In genomic region chr13:102907886-102908515, GRCh38 we compare ENCODE assay signal across 30 cellular contexts.
DNase-seq lines count a peak whose midpoint lies in the region; ATAC-seq and TF ChIP-seq lines count a peak whose summit lies in the region.
"Had no signal": no experiment of that assay in that cellular context is flagged by ENCODE, and none has a peak within 500 bp of the region (broad histone marks: within the 10 kb centered on the region; RNA-seq: fewer than 3 reads in every experiment).

No MANE protein-coding gene starts in this region.

- TF ChIP-seq CTCF in RWPE1 (conservative IDR thresholded peaks at IDR 0.05; ENCODE audit: low read depth): no peak

- H3K27me3 Mint-ChIP-seq in activated T-helper 1 cell treated with anti-CD3 and anti-CD28 coated beads, Interleukin-12 subunit alpha, Interleukin-12 subunit beta, Interleukin-2, Interleukin-4 antibody, amounts not matched to agents 30 ng/mL and 10 ng/mL and 1 ng/mL, durations not matched to agents 14 hours and 24 hours and 36 hours (ENCODE audit: insufficient read depth): peaks cover 8% of the 10 kb centered on the region

- H3K4me1 Mint-ChIP-seq in activated T-helper 1 cell treated with anti-CD3 and anti-CD28 coated beads, Interleukin-12 subunit alpha, Interleukin-12 subunit beta, Interleukin-2, Interleukin-4 antibody, amounts not matched to agents 30 ng/mL and 10 ng/mL and 1 ng/mL, durations not matched to agents 14 hours and 24 hours and 36 hours (ENCODE audit: low read depth): no peaks in the 10 kb centered on the region
- H3K4me1 Mint-ChIP-seq: activated naive CD4-positive, alpha-beta T cell treated with anti-CD3 and anti-CD28 coated beads, Interleukin-2, amount 50 U/mL, for 24 hours; T-cell had no signal

- H3K4me3 Mint-ChIP-seq in activated T-helper 1 cell treated with anti-CD3 and anti-CD28 coated beads, Interleukin-12 subunit alpha, Interleukin-12 subunit beta, Interleukin-2, Interleukin-4 antibody, amounts not matched to agents 30 ng/mL and 10 ng/mL and 1 ng/mL, durations not matched to agents 14 hours and 24 hours and 36 hours: no peak overlapping the region
- H3K4me3 Mint-ChIP-seq: activated naive CD4-positive, alpha-beta T cell treated with anti-CD3 and anti-CD28 coated beads, Interleukin-2, amount 50 U/mL, for 24 hours; GM23338; T-cell had no signal

- intact Hi-C loops in activated T-helper 1 cell treated with anti-CD3 and anti-CD28 coated beads, Interleukin-12 subunit alpha, Interleukin-12 subunit beta, Interleukin-2, Interleukin-4 antibody, amounts not matched to agents 30 ng/mL and 10 ng/mL and 1 ng/mL, durations not matched to agents 14 hours and 24 hours and 36 hours (cut with micrococcal nuclease): no loop called here

- POLR2A ChIA-PET in RWPE1 (lab: Yijun Ruan, JAX; ENCODE audit: low non-redundant PET): no interaction called here

- H3K27ac ChIP-seq in RWPE1: no peak overlapping the region
- H3K27ac ChIP-seq: cardiac muscle cell, colonic mucosa, heart left ventricle, SJSA1 had no signal

- no peaks in the 10 kb centered on the region for H3K9me3 Mint-ChIP-seq in activated T-helper 1 cell treated with anti-CD3 and anti-CD28 coated beads, Interleukin-12 subunit alpha, Interleukin-12 subunit beta, Interleukin-2, Interleukin-4 antibody, amounts not matched to agents 30 ng/mL and 10 ng/mL and 1 ng/mL, durations not matched to agents 14 hours and 24 hours and 36 hours
- H3K9me3 Mint-ChIP-seq: activated naive CD4-positive, alpha-beta T cell treated with anti-CD3 and anti-CD28 coated beads, Interleukin-2, amount 50 U/mL, for 24 hours; GM23338; T-cell had no signal

- no peaks in the 10 kb centered on the region for H3K36me3 Mint-ChIP-seq in activated T-helper 1 cell treated with anti-CD3 and anti-CD28 coated beads, Interleukin-12 subunit alpha, Interleukin-12 subunit beta, Interleukin-2, Interleukin-4 antibody, amounts not matched to agents 30 ng/mL and 10 ng/mL and 1 ng/mL, durations not matched to agents 14 hours and 24 hours and 36 hours (ENCODE audit: low read depth)
- H3K36me3 Mint-ChIP-seq: activated naive CD4-positive, alpha-beta T cell treated with anti-CD3 and anti-CD28 coated beads, Interleukin-2, amount 50 U/mL, for 24 hours; T-cell had no signal

- H3K27ac Mint-ChIP-seq in activated T-helper 1 cell treated with anti-CD3 and anti-CD28 coated beads, Interleukin-12 subunit alpha, Interleukin-12 subunit beta, Interleukin-2, Interleukin-4 antibody, amounts not matched to agents 30 ng/mL and 10 ng/mL and 1 ng/mL, durations not matched to agents 14 hours and 24 hours and 36 hours: no peak overlapping the region
- H3K27ac Mint-ChIP-seq: activated naive CD4-positive, alpha-beta T cell treated with anti-CD3 and anti-CD28 coated beads, Interleukin-2, amount 50 U/mL, for 24 hours; GM23338; T-cell had no signal

- peak; percentile 12 for DNase-seq in MV-4-11 (lab: John Stamatoyannopoulos, UW)
- no peak for DNase-seq in left lobe of liver (ENCODE audit: low spot score)
- no peak for DNase-seq in activated T-helper 1 cell treated with anti-CD3 and anti-CD28 coated beads, Interleukin-12 subunit alpha, Interleukin-12 subunit beta, Interleukin-2, Interleukin-4 antibody, amounts not matched to agents 30 ng/mL and 10 ng/mL and 1 ng/mL, durations not matched to agents 14 hours and 24 hours and 36 hours (ENCODE audit: low spot score)
- DNase-seq in SKM-1 treated with dmso at 0.1 percent for 144 hours (lab: John Stamatoyannopoulos, UW; ENCODE audit: unreplicated experiment): no peak
- DNase-seq in RWPE1 (ENCODE audit: low spot score): no peak
- DNase-seq: ACHN; activated CD4-positive, alpha-beta T cell treated with anti-CD3 and anti-CD28 coated beads, Interleukin-2, amount 50 U/mL, for 48 hours; activated CD4-positive, CD25-positive, alpha-beta regulatory T cell; colonic mucosa; DMS153; effector CD8-positive, alpha-beta T cell; erythroblast; heart left ventricle; mesenchymal stem cell; NCI-H1105 treated with DMSO at 0.1 percent for 48 hours; NCI-H2029 treated with DMSO at 0.1 percent for 48 hours; NCI-H226; NCI-H69; posterior cingulate gyrus; stimulated activated CD4-positive, alpha-beta T cell treated with anti-CD3 and anti-CD28 coated beads, Interleukin-15, amount 100 ng/mL, for 24 hours; stimulated activated naive CD4-positive, alpha-beta T cell; T-cell had no signal

- peak; percentile 9 for ATAC-seq in GM18858 (IDR thresholded peaks at IDR 0.05; ENCODE audit: unreplicated experiment)
- ATAC-seq in HG02610 (IDR thresholded peaks at IDR 0.05; ENCODE audit: unreplicated experiment): peak; percentile 25
- ATAC-seq in left lobe of liver: peak; percentile 84
- ATAC-seq in HG02970 (IDR thresholded peaks at IDR 0.05; ENCODE audit: low FRiP score, unreplicated experiment): no peak
- ATAC-seq: GM23338, heart left ventricle, sciatic nerve, T-cell had no signal

- CTCF ChIA-PET in RWPE1 (lab: Yijun Ruan, JAX): interaction anchor here (0.7 kb wide), 1 partner anchor 461 kb away, joined by 3 read pairs; no protein-coding TSS in a partner anchor
